Comparison of ENCODE assay signal across 13 cellular contexts in the genomic region with DNA sequence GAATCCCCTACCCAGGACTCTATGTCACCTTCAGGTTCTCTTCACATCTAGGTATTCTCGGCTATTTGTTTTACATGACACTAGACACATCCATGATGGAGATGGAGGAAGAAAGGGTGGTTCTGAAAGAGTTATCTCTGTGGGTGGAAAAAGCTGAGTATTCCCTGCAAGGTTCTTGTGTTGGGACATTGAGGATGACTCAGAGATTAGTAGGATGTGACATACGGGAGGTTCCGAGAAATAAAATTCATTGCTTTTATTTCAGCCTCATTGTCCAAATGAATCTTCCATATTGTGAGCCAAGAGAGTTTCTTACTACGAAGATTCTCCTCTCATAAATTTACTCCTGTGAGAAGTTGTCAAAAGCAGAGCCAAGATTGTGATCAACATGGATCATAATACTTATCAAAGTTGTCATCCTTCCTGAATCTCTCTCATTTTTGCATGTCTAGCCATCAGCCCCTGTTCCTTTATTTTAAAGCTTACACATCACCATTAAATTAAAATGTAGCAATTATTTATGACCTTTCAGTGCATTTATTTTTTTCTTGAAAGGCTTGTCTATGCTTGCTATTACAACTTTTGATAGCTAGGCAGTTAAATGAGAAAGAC.
"Had no signal": no experiment of that assay in that cellular context is flagged by ENCODE, and none has a peak within 500 bp of the region (broad histone marks: within the 10 kb centered on the region; RNA-seq: fewer than 3 reads in every experiment).

No MANE protein-coding gene starts in this region.

- H3K36me3 ChIP-seq: adrenal gland, left lung, sigmoid colon had no signal

- ATAC-seq: effector memory CD8-positive, alpha-beta T cell; left lung; WTC11 had no signal

- H3K4me1 ChIP-seq: adrenal gland, left lung, sigmoid colon had no signal

- H3K4me3 ChIP-seq: adrenal gland, left lung, sigmoid colon had no signal

- DNase-seq: activated CD4-positive, alpha-beta T cell treated with anti-CD3 and anti-CD28 coated beads for 48 hours; activated naive CD4-positive, alpha-beta T cell treated with anti-CD3 and anti-CD28 coated beads, Interleukin-2, amount 50 U/mL, for 16 hours; adrenal gland; effector memory CD8-positive, alpha-beta T cell; erythroblast; glutamatergic neuron; left lung; nephron progenitor cell; sigmoid colon; stimulated activated CD4-positive, alpha-beta T cell treated with anti-CD3 and anti-CD28 coated beads, Interleukin-12 subunit alpha, Interleukin-12 subunit beta, amount 100 ng/mL, for 4 hours; stimulated activated naive CD4-positive, alpha-beta T cell treated with Interleukin-2 at 50 U/mL for 16 hours; trophoblast cell had no signal

- H3K27me3 ChIP-seq: adrenal gland, sigmoid colon had no signal

- H3K27ac ChIP-seq: adrenal gland, left lung, sigmoid colon had no signal

- H3K9me3 ChIP-seq: adrenal gland, left lung, sigmoid colon had no signal
